8 cellular contexts compared by ENCODE assay signal in the genomic region with DNA sequence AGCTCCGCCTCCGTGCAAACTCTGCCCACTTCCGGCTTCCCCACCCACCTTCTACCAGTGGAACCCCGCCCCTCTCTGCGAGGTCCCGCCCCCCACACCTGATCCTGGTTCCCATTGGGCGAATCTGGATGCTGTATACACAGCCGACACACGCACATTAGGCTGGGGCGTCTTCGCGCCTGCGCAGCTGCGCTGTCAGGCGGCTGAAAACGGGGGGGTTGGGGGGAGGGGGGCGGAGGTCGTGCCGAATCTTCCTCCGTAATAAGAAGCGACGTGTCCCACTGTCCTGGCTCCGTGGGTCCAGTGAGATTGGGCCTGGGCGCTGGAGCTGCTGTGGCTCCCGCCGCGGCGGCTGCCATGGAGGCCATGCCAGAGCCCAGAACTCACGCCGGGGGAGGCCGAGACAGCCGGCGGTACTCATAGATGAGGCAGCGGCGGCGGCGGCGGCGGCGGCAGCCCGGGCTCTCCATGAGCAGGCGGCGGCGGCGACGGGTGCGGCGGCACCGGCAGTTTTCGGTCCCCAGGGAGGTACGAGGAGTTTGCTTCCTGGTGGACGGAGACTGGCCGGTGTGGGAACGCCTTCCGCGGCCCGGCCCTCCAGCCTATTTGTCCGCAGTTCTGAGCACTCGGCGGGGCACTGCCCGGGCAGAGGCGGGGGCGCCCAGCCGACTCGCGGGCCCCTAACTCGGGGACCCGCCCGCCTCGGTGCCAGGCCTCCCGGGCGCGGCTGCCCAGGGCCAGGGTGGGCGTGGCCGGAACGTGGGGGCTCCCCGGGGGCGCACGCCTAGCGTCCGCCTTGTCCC.
DNase-seq lines count a peak whose midpoint lies in the region; ATAC-seq and TF ChIP-seq lines count a peak whose summit lies in the region.

No MANE protein-coding gene starts in this region.

- H3K9ac ChIP-seq in muscle layer of colon (ENCODE audit: low read length) = peak overlapping the region; percentile 97

- H3K4me1 ChIP-seq in PC-9 (replicated peaks; ENCODE audit: insufficient read depth) (peaks cover 14% of the 10 kb centered on the region), muscle layer of colon (ENCODE audit: insufficient read depth, low read length) (peaks cover 25% of the 10 kb centered on the region)

- POLR2A ChIA-PET in PC-9 (lab: Charles Lee; ENCODE audit: unreplicated experiment) = interaction anchor here (0.6 to 0.7 kb wide), 5 partner anchors 208 to 1789 kb away, joined by 4 to 26 read pairs (median 11); no protein-coding TSS in a partner anchor

- H3K9me3 ChIP-seq in PC-9 (ENCODE audit: insufficient read depth, low read depth) (no peaks in the 10 kb centered on the region), muscle layer of colon (ENCODE audit: low read length) (no peaks in the 10 kb centered on the region)

- H3K27me3 ChIP-seq in PC-9 (ENCODE audit: insufficient read depth, low read depth) (no peaks in the 10 kb centered on the region), muscle layer of colon (ENCODE audit: control insufficient read depth in 1 of 2, insufficient read depth in 2 of 2, low read length in 2 of 2) (no peaks in the 10 kb centered on the region)

- H3K79me2 ChIP-seq in PC-9 (ENCODE audit: low read depth) = no peaks in the 10 kb centered on the region

- peak overlapping the region; percentile 78 for H3K4me2 ChIP-seq in PC-9

- H3K36me3 Mint-ChIP-seq in activated T-cell treated with anti-CD3 and anti-CD28 coated beads, Interleukin-2, amount 50 U/mL, for 4 hours (ENCODE audit: insufficient read depth) = no peaks in the 10 kb centered on the region

- H3K27ac ChIP-seq in PC-9 = peak overlapping the region; percentile 90
- H3K27ac ChIP-seq in muscle layer of colon (ENCODE audit: low read depth, low read length) = peak overlapping the region; percentile 93

- peak overlapping the region; percentile 96 for H2AFZ ChIP-seq in PC-9

- DNase-seq in DMS53 treated with DMSO at 0.1 percent for 48 hours (lab: John Stamatoyannopoulos, UW; ENCODE audit: unreplicated experiment) = peak; percentile 79
- peak; percentile 92 for DNase-seq in KBM-7
- DNase-seq in PC-9 = peak; percentile 85 to 87
- DNase-seq in activated T-cell treated with anti-CD3 and anti-CD28 coated beads, Interleukin-2, amount 50 U/mL, for 4 hours = peak; percentile 98
- peak; percentile 95 to 97 for DNase-seq in stimulated activated CD8-positive, alpha-beta memory T cell treated with anti-CD3 and anti-CD28 coated beads, Interleukin-7, amount 100 ng/mL, for 1 hour (ENCODE audit: low read depth in 2 of 2)

- H3K9me3 Mint-ChIP-seq in activated T-cell treated with anti-CD3 and anti-CD28 coated beads, Interleukin-2, amount 50 U/mL, for 4 hours = no peaks in the 10 kb centered on the region

- intact Hi-C loops in PC-9 (cut with micrococcal nuclease; ENCODE audit: unreplicated experiment) = loop anchor here (1.0 to 5.0 kb wide), 3 partner anchors 64 to 356 kb away; partner anchors contain the start of genes FKBP3, KLHL28 and MIS18BP1

- H3K4me3 Mint-ChIP-seq in activated T-cell treated with anti-CD3 and anti-CD28 coated beads, Interleukin-2, amount 50 U/mL, for 4 hours = peak overlapping the region; percentile 91

- H3K4me1 Mint-ChIP-seq in activated T-cell treated with anti-CD3 and anti-CD28 coated beads, Interleukin-2, amount 50 U/mL, for 4 hours (ENCODE audit: low read depth) = peaks cover 16% of the 10 kb centered on the region

- no TSS peak for BruUV-seq in PC-9 (replicated peaks; lab: Mats Ljungman, UMichigan)

- ATAC-seq in GM21723 (IDR thresholded peaks at IDR 0.05; ENCODE audit: unreplicated experiment) (peak; percentile 91), esophagus mucosa (peak; percentile 100)
- peak; percentile 97 to 98 for ATAC-seq in activated T-cell treated with anti-CD3 and anti-CD28 coated beads, Interleukin-2, amount 50 U/mL, for 4 hours

- CTCF ChIA-PET in PC-9 (lab: Charles Lee) = no interaction called here

- no peaks in the 10 kb centered on the region for H4K20me1 ChIP-seq in PC-9 (ENCODE audit: insufficient read depth)

- no peak for TF ChIP-seq CTCF in PC-9 (conservative IDR thresholded peaks at IDR 0.05)

- H3F3A ChIP-seq in PC-9 (ENCODE audit: insufficient read depth, low read depth) = no peaks in the 10 kb centered on the region

- in situ Hi-C loops in KBM-7 (cut with MboI; ENCODE audit: low pct_unique_long_range_greater_than_20kb, low sequenced_read_pairs) = no loop called here

- H3K36me3 ChIP-seq in PC-9 (ENCODE audit: low read depth) = no peaks in the 10 kb centered on the region
- no peaks in the 10 kb centered on the region for H3K36me3 ChIP-seq in muscle layer of colon (ENCODE audit: insufficient read depth, low read length)

- H3K4me3 ChIP-seq in PC-9 (peak overlapping the region; percentile 77), muscle layer of colon (ENCODE audit: low read depth in 1 of 2, low read length in 2 of 2) (peak overlapping the region; percentile 88 to 92)

- H3K27me3 Mint-ChIP-seq in activated T-cell treated with anti-CD3 and anti-CD28 coated beads, Interleukin-2, amount 50 U/mL, for 4 hours (ENCODE audit: low read depth) = no peaks in the 10 kb centered on the region

- H3K9me2 ChIP-seq in PC-9 (ENCODE audit: insufficient read depth) = no peaks in the 10 kb centered on the region

Comparison
In these comparisons a context has a peak if more than half of its experiments do, and no peak if none do; other contexts are left out.
1. Peak in every context shown above with its lines: DNase-seq, ATAC-seq, H3K4me3 ChIP-seq and H3K27ac ChIP-seq.